Comparison of ENCODE assay signal across 11 cellular contexts in the genomic region with DNA sequence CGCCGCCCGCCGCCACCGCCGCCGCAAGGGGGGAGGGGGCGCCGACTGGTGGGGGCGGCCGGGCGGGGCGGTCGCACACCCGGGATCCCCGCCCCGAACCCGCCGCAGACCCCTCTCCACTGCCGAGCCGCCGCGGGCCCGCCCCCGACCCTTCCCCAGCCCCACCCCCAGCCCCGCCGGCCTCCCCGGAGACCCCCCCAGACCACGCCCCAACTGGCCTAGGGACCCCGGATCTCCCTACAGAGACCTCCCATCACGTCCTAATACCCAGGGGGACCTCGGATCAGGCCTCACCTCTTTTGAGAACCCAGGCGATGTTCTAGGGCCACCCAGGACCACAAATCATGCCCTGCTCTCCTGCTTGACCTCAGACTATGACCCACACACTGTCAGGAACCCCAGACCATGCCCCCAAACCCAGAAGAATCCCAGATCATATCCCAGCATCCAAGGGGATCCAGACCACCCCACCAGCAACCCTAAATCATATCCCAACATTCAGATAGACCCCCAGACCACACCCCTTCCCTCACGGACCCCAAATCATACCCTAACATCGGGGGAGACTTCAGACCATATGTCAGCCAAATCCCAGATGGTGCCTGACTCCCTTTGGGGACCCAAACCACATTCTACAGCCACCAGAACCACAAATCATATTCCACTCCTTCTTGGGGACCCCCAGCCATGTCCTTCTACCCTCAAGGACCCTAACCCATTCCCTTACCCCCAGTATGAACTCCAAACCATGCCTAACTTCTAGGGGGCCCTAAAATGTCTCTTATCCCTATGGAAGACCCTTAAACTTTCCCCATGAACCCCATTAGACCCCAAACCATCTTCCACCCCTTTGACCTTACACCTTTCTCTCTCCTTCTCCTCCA. TPM values are rescaled to one million over a fixed set of nuclear protein-coding genes. Genes with fewer than 3 reads are reported as not detected.
DNase-seq lines count a peak whose midpoint lies in the region; ATAC-seq, FAIRE-seq and TF ChIP-seq lines count a peak whose summit lies in the region.
"Had no signal": no experiment of that assay in that cellular context is flagged by ENCODE, and none has a peak within 500 bp of the region (broad histone marks: within the 10 kb centered on the region; RNA-seq: fewer than 3 reads in every experiment).

No MANE protein-coding gene starts in this region.

- H3K4me3 Mint-ChIP-seq in Calu3 (ENCODE audit: low read depth, unreplicated experiment), result peak overlapping the region; percentile 63
- peak overlapping the region; percentile 78 for H3K4me3 Mint-ChIP-seq in progenitor cell of endocrine pancreas (ENCODE audit: low read depth)

- H3K27me3 Mint-ChIP-seq in Calu3 (ENCODE audit: unreplicated experiment) (peaks cover 63% of the 10 kb centered on the region), progenitor cell of endocrine pancreas (peaks cover 48% of the 10 kb centered on the region)

- H3K27ac ChIP-seq in dorsolateral prefrontal cortex, result peak overlapping the region in 33 of 59 donors; percentile 2 to 77 (median 56)
- H3K27ac ChIP-seq: HL-60 had no signal

- H3K36me3 Mint-ChIP-seq in Calu3 (ENCODE audit: insufficient read depth, unreplicated experiment), result peaks cover 23% of the 10 kb centered on the region
- H3K36me3 Mint-ChIP-seq in progenitor cell of endocrine pancreas (ENCODE audit: insufficient read depth), result no peaks in the 10 kb centered on the region

- H3K4me1 Mint-ChIP-seq in Calu3 (ENCODE audit: low read depth, unreplicated experiment) (peaks cover 18% of the 10 kb centered on the region), progenitor cell of endocrine pancreas (ENCODE audit: low read depth) (peaks cover 9% of the 10 kb centered on the region)

- peak overlapping the region; percentile 31 for H3K4me3 ChIP-seq in LNCaP clone FGC (ENCODE audit: low read depth, low read length)
- peak overlapping the region in 54 of 59 donors; percentile 15 to 85 (median 46) for H3K4me3 ChIP-seq in dorsolateral prefrontal cortex

- intact Hi-C loops in Calu3 (cut with micrococcal nuclease; ENCODE audit: unreplicated experiment) (loop anchor here (10.0 kb wide), 1 partner anchor 356 kb away; no protein-coding TSS in a partner anchor), dorsolateral prefrontal cortex (cut with DNase I) (loop anchor here in 1 of 2 donors (10.0 kb wide), 1 partner anchor 266 kb away; no protein-coding TSS in a partner anchor)

- FAIRE-seq in RCC 7860 (lab: Jason Lieb, UNC), result no peak
- FAIRE-seq: colon had no signal

- H3K9me3 Mint-ChIP-seq in Calu3 (ENCODE audit: low read depth, unreplicated experiment) (no peaks in the 10 kb centered on the region), progenitor cell of endocrine pancreas (ENCODE audit: low read depth) (no peaks in the 10 kb centered on the region)

- TF ChIP-seq CTCF in Calu3 (IDR thresholded peaks at IDR 0.05; ENCODE audit: unreplicated experiment) (no peak), LNCaP clone FGC (IDR thresholded peaks at IDR 0.05; ENCODE audit: control insufficient read depth, extremely low read depth, insufficient read depth) (no peak), dorsolateral prefrontal cortex (IDR thresholded peaks at IDR 0.05 in 54 of 56, conservative IDR thresholded peaks at IDR 0.05 in 2 of 56; ENCODE audit: low read depth in 1 of 56, partially characterized antibody in 56 of 56) (no peak), progenitor cell of endocrine pancreas (IDR thresholded peaks at IDR 0.05; ENCODE audit: unreplicated experiment) (no peak)

- peak overlapping the region; percentile 77 for H3K27ac Mint-ChIP-seq in Calu3 (ENCODE audit: unreplicated experiment)
- H3K27ac Mint-ChIP-seq in progenitor cell of endocrine pancreas, result peak overlapping the region; percentile 88

- no peak for ATAC-seq in GM19455 (IDR thresholded peaks at IDR 0.05; ENCODE audit: unreplicated experiment)

- H3K27me3 ChIP-seq in dorsolateral prefrontal cortex, result no peaks in the 10 kb centered on the region

- CTCF ChIA-PET in Calu3 (lab: Charles Lee), result interaction anchor here (0.6 kb wide), 1 partner anchor 202 kb away, joined by 3 read pairs; no protein-coding TSS in a partner anchor

- DNase-seq in Calu3 (no peak), LNCaP clone FGC (ENCODE audit: low read depth) (no peak), dorsolateral prefrontal cortex (no peak), progenitor cell of endocrine pancreas (ENCODE audit: low spot score, unreplicated experiment) (no peak), RCC 7860 (ENCODE audit: low spot score) (no peak), SW 1271 (lab: John Stamatoyannopoulos, UW) (no peak)
- DNase-seq in stimulated activated CD4-positive, alpha-beta T cell treated with anti-CD3 and anti-CD28 coated beads, Interleukin-4, amount 100 ng/mL, for 4 hours, result no peak
- DNase-seq: NCI-H510A had no signal

- no TSS peak for BruUV-seq in Calu3 (replicated peaks; lab: Mats Ljungman, UMichigan)

RNA-seq across cellular contexts. Expression of gene LRFN1, which starts 0.5 kb away (rescaled TPM):
- total RNA-seq in Calu3 (2022) (4.0 and 5.6 TPM in 2 replicates), dorsolateral prefrontal cortex (10 to 100 TPM in 115 of 120 experiments, 1 to 10 TPM in 5; 6.4 to 25.4 (median 16.9) TPM), progenitor cell of endocrine pancreas (4.8 and 5.2 TPM in 2 replicates)

RNA-seq across cellular contexts. Expression of gene GMFG, which starts 14.7 kb away (rescaled TPM):
- total RNA-seq in Calu3 (2022) (not detected in 2 replicates), dorsolateral prefrontal cortex (10 to 100 TPM in 94 of 120 experiments, 1 to 10 TPM in 26; 4.4 to 36.5 (median 12.4) TPM), progenitor cell of endocrine pancreas (not detected in 2 replicates)

RNA-seq across cellular contexts. Expression of gene SAMD4B, which starts 21.0 kb away (rescaled TPM):
- 214 and 237 TPM in 2 replicates for total RNA-seq in Calu3 (2022)
- 100 to 1,000 TPM; 107 to 294 (median 153) TPM for total RNA-seq in dorsolateral prefrontal cortex
- total RNA-seq in progenitor cell of endocrine pancreas, result 140 and 152 TPM in 2 replicates

RNA-seq across cellular contexts. Expression of gene IFNL1, which starts 25.0 kb away (rescaled TPM):
- total RNA-seq in Calu3 (2022) (1.0 and 1.1 TPM in 2 replicates), dorsolateral prefrontal cortex (not detected), progenitor cell of endocrine pancreas (not detected in 2 replicates)

RNA-seq across cellular contexts. Expression of gene IFNL2, which starts 53.0 kb away (rescaled TPM):
- total RNA-seq in Calu3 (2022) (not detected in 2 replicates), dorsolateral prefrontal cortex (not detected), progenitor cell of endocrine pancreas (not detected in 2 replicates)
